Comparison of ENCODE assay signal across 8 cellular contexts in genomic region chr12:123972448-123973401, GRCh38. TPM values are rescaled to one million over a fixed set of nuclear protein-coding genes. Genes with fewer than 3 reads are reported as not detected.
A peak's percentile ranks its signal among the peaks of the same experiment; 100 is the strongest.
DNase-seq lines count a peak whose midpoint lies in the region; ATAC-seq and TF ChIP-seq lines count a peak whose summit lies in the region.

TSS of gene CCDC92 (minus strand) at chr12:123972831. CDS start at chr12:123944305, 28,526 bp downstream.
TSS of gene ZNF664 (plus strand) at chr12:123973215. CDS start at chr12:124012145, 38,930 bp downstream.

- DNase-seq in DND-41 (peak; percentile 95), Panc1 (ENCODE audit: low read depth, low spot score) (no peak), fibroblast of lung (ENCODE audit: low read depth in 2 of 2) (peak; percentile 88 to 90), natural killer cell (peak; percentile 88)
- DNase-seq in activated T-helper 1 cell treated with anti-CD3 and anti-CD28 coated beads, Interleukin-2, amount 50 U/mL, for 16 hours (ENCODE audit: low read depth in 1 of 2, low spot score in 1 of 2), result peak; percentile 90 to 97
- DNase-seq in stimulated activated naive CD4-positive, alpha-beta T cell treated with Interleukin-2 at 50 U/mL for 16 hours (lab: John Stamatoyannopoulos, UW), result peak; percentile 95

- intact Hi-C loops in Panc1 (cut with micrococcal nuclease; ENCODE audit: unreplicated experiment), result no loop called here
- intact Hi-C loops in natural killer cell (cut with micrococcal nuclease), result loop anchor here (2.0 to 5.0 kb wide), 2 partner anchors 22 to 35 kb away; no protein-coding TSS in a partner anchor

- TF ChIP-seq CTCF in DND-41 (IDR thresholded peaks at IDR 0.05; ENCODE audit: borderline replicate concordance, extremely low read depth, low read length, poor library complexity, severe bottlenecking), result peak; percentile 53
- TF ChIP-seq CTCF in KMS-11 (conservative IDR thresholded peaks at IDR 0.05; ENCODE audit: low read depth, low read length), result no peak
- peak; percentile 34 for TF ChIP-seq CTCF in Panc1 (IDR thresholded peaks at IDR 0.05)
- no peak for TF ChIP-seq CTCF in fibroblast of lung (conservative IDR thresholded peaks at IDR 0.05 in 1 of 2, IDR thresholded peaks at IDR 0.05 in 1 of 2; ENCODE audit: low read depth in 1 of 2, low read length in 2 of 2)
- no peak for TF ChIP-seq CTCF in natural killer cell (IDR thresholded peaks at IDR 0.05)

- CTCF ChIA-PET in Panc1 (lab: Charles Lee), result no interaction called here

- POLR2A ChIA-PET in Panc1 (lab: Charles Lee), result interaction anchor here (0.6 kb wide), 1 partner anchor 72 kb away, joined by 3 read pairs; no protein-coding TSS in a partner anchor

- peaks cover 36 to 39% of the 10 kb centered on the region in 2 donors for H3K4me1 Mint-ChIP-seq in natural killer cell

- no peaks in the 10 kb centered on the region for H3K27me3 Mint-ChIP-seq in natural killer cell (ENCODE audit: low read depth in 2 of 2)

- in situ Hi-C loops in Panc1 (cut with HindIII; ENCODE audit: low pct_unique_long_range_greater_than_20kb, low sequenced_read_pairs), result no loop called here

- H3K9me3 ChIP-seq in DND-41 (ENCODE audit: insufficient read depth, low read length, severe bottlenecking) (no peaks in the 10 kb centered on the region), Panc1 (ENCODE audit: control insufficient read depth, insufficient read depth, low read depth, low read length) (no peaks in the 10 kb centered on the region), fibroblast of lung (ENCODE audit: control insufficient read depth, insufficient read depth, low read depth, low read length) (no peaks in the 10 kb centered on the region)

- H3K9ac ChIP-seq in DND-41 (ENCODE audit: low read depth, low read length) (peak within 1 kb of the TSS; percentile 66), KMS-11 (peak within 1 kb of the TSS; percentile 42; the same call in 1 of the 2 replicates), fibroblast of lung (ENCODE audit: insufficient read depth, low read length) (peak within 1 kb of the TSS; percentile 78)

- H3K4me3 ChIP-seq in DND-41 (ENCODE audit: low read depth in 1 of 2, low read length in 2 of 2) (peak within 1 kb of the TSS; percentile 44 to 69; a peak in 3 of 4 replicates), KMS-11 (IDR thresholded peaks at IDR 0.05; ENCODE audit: insufficient read depth, low read depth, low read length) (no peak within 1 kb of the TSS), Panc1 (ENCODE audit: low read depth in 2 of 2, low read length in 2 of 2) (peak within 1 kb of the TSS; percentile 82 to 85), fibroblast of lung (replicated peaks in 1 of 4; ENCODE audit: control extremely low read depth in 1 of 4, insufficient read depth in 1 of 4, low read depth in 3 of 4, low read length in 4 of 4) (peak within 1 kb of the TSS; percentile 66 to 82 (median 78))

- H3K27ac ChIP-seq in DND-41 (ENCODE audit: low read length) (peak within 1 kb of the TSS; percentile 51; the same call in 1 of the 2 replicates), KMS-11 (peak within 1 kb of the TSS; percentile 48; the same call in 1 of the 2 replicates), Panc1 (ENCODE audit: low read length) (peak within 1 kb of the TSS; percentile 82), fibroblast of lung (ENCODE audit: insufficient read depth, low read length) (peak within 1 kb of the TSS; percentile 46)

- H3K27me3 ChIP-seq in DND-41 (ENCODE audit: insufficient read depth, low read length, poor library complexity), result no peaks in the 10 kb centered on the region
- H3K27me3 ChIP-seq in KMS-11 (ENCODE audit: insufficient read depth, low read depth), result no peaks in the 10 kb centered on the region
- H3K27me3 ChIP-seq in Panc1 (ENCODE audit: control insufficient read depth, insufficient read depth, low read length), result no peaks in the 10 kb centered on the region
- no peaks in the 10 kb centered on the region for H3K27me3 ChIP-seq in fibroblast of lung (ENCODE audit: control insufficient read depth, insufficient read depth, low read length)

- H3K9me3 Mint-ChIP-seq in natural killer cell, result no peaks in the 10 kb centered on the region

- H3K4me3 Mint-ChIP-seq in natural killer cell, result peak within 1 kb of the TSS; percentile 96

- ATAC-seq in DND-41 (ENCODE audit: insufficient read depth, low read depth) (peak; percentile 85), GM21723 (IDR thresholded peaks at IDR 0.05; ENCODE audit: unreplicated experiment) (peak; percentile 80), Panc1 (peak; percentile 93), natural killer cell (peak; percentile 76 to 89 (median 83))

- no TSS peak for BruUV-seq in Panc1 (replicated peaks; lab: Mats Ljungman, UMichigan)

- peaks cover 16% of the 10 kb centered on the region for H3K36me3 ChIP-seq in DND-41 (ENCODE audit: insufficient read depth, low read length)
- H3K36me3 ChIP-seq in KMS-11 (ENCODE audit: insufficient read depth), result no peaks in the 10 kb centered on the region
- peaks cover 8% of the 10 kb centered on the region for H3K36me3 ChIP-seq in Panc1 (ENCODE audit: control insufficient read depth, insufficient read depth, low read length)
- H3K36me3 ChIP-seq in fibroblast of lung (ENCODE audit: control insufficient read depth, insufficient read depth, low read length), result peaks cover 4% of the 10 kb centered on the region

- H3K4me1 ChIP-seq in DND-41 (ENCODE audit: insufficient read depth, low read length), result peaks cover 33% of the 10 kb centered on the region
- peaks cover 23% of the 10 kb centered on the region for H3K4me1 ChIP-seq in KMS-11 (ENCODE audit: low read depth, poor library complexity, severe bottlenecking)
- H3K4me1 ChIP-seq in Panc1 (ENCODE audit: control insufficient read depth, insufficient read depth, low read length), result peaks cover 12% of the 10 kb centered on the region
- H3K4me1 ChIP-seq in fibroblast of lung (ENCODE audit: control insufficient read depth, extremely low read depth, insufficient read depth, low read length), result peaks cover 3% of the 10 kb centered on the region

- H3K79me2 ChIP-seq in DND-41 (ENCODE audit: insufficient read depth, low read length) (peaks cover 37% of the 10 kb centered on the region), KMS-11 (ENCODE audit: insufficient read depth, low read depth) (peaks cover 12% of the 10 kb centered on the region; the same call in 1 of the 2 replicates), fibroblast of lung (ENCODE audit: control insufficient read depth, insufficient read depth, low read length) (peaks cover 24% of the 10 kb centered on the region)

- peak within 1 kb of the TSS; percentile 74 for H2AFZ ChIP-seq in DND-41 (ENCODE audit: low read depth, low read length)
- peak within 1 kb of the TSS; percentile 64 for H2AFZ ChIP-seq in KMS-11 (ENCODE audit: low read depth)
- H2AFZ ChIP-seq in fibroblast of lung (ENCODE audit: low read length), result peak within 1 kb of the TSS; percentile 47

- H3K36me3 Mint-ChIP-seq in natural killer cell, result no peaks in the 10 kb centered on the region

- peaks cover 4% of the 10 kb centered on the region for H4K20me1 ChIP-seq in DND-41 (ENCODE audit: insufficient read depth, low read length)
- H4K20me1 ChIP-seq in KMS-11 (ENCODE audit: insufficient read depth), result no peaks in the 10 kb centered on the region
- no peaks in the 10 kb centered on the region for H4K20me1 ChIP-seq in fibroblast of lung (ENCODE audit: control insufficient read depth, extremely low read depth, insufficient read depth, low read length)

- peak within 1 kb of the TSS; percentile 88 to 93 for H3K27ac Mint-ChIP-seq in natural killer cell

- H3K4me2 ChIP-seq in DND-41 (ENCODE audit: insufficient read depth, low read length), result peak within 1 kb of the TSS; percentile 78
- peak within 1 kb of the TSS; percentile 86 for H3K4me2 ChIP-seq in KMS-11
- H3K4me2 ChIP-seq in fibroblast of lung (ENCODE audit: extremely low read depth, insufficient read depth, low read length), result peak within 1 kb of the TSS; percentile 84

RNA-seq across cellular contexts. Expression of gene CCDC92, which starts in this region (rescaled TPM):
- total RNA-seq in Panc1 (2021; ENCODE audit: unreplicated experiment) (53.7 TPM), fibroblast of lung (7.7 and 13.2 TPM in 2 replicates), natural killer cell (10 to 100 TPM; 37.6 to 42.4 (median 39.1) TPM)
- polyA plus RNA-seq in Panc1 (2012; ENCODE audit: insufficient read length), result 77.2 TPM
- 42.3 and 48.6 TPM in 2 replicates for polyA plus RNA-seq in fibroblast of lung
- polyA plus RNA-seq in fibroblast of lung (2012), result 49.6 and 50.9 TPM in 2 replicates
- polyA minus RNA-seq in fibroblast of lung (ENCODE audit: low replicate concordance), result 40.8 and 46.5 TPM in 2 replicates

RNA-seq across cellular contexts. Expression of gene ZNF664, which starts in this region (rescaled TPM):
- total RNA-seq in Panc1 (2021; ENCODE audit: unreplicated experiment) (115 TPM), fibroblast of lung (43.9 and 46.0 TPM in 2 replicates), natural killer cell (10 to 100 TPM; 36.0 to 47.3 (median 46.9) TPM)
- polyA plus RNA-seq in Panc1 (2012; ENCODE audit: insufficient read length), result 57.7 TPM
- 44.1 and 55.1 TPM in 2 replicates for polyA plus RNA-seq in fibroblast of lung
- 35.4 and 43.0 TPM in 2 replicates for polyA plus RNA-seq in fibroblast of lung (2012)
- polyA minus RNA-seq in fibroblast of lung (ENCODE audit: low replicate concordance), result 12.0 and 39.3 TPM in 2 replicates

Comparison
In these comparisons a context has a peak if more than half of its experiments do, and no peak if none do; other contexts are left out.
1. CTCF ChIP-seq: peak in DND-41 (single experiment) and Panc1 (single experiment); none in KMS-11 (single experiment), fibroblast of lung (0 of 2) and natural killer cell (single experiment).
2. Peak in every context shown above with its lines, with median percentiles within 50 percentile points of each other: ATAC-seq, H2AFZ ChIP-seq, H3K27ac ChIP-seq, H3K4me2 ChIP-seq and H3K9ac ChIP-seq.